In genomic region chr10:86151613-86152012, GRCh38 we compare ENCODE assay signal across 24 cellular contexts.
"Had no signal": no experiment of that assay in that cellular context is flagged by ENCODE, and none has a peak within 500 bp of the region (broad histone marks: within the 10 kb centered on the region; RNA-seq: fewer than 3 reads in every experiment).

No MANE protein-coding gene starts in this region.

- H3K4me2 ChIP-seq: hepatocyte had no signal

- DNase-seq: caudate nucleus; cerebellar nuclear complex; dermis blood vessel endothelial cell; dorsolateral prefrontal cortex; effector CD4-positive, alpha-beta T cell; effector memory CD4-positive, alpha-beta T cell; foreskin keratinocyte; heart left ventricle; hypothalamus; immature natural killer cell; islet precursor cell; kidney; kidney glomerular epithelial cell; left lung; left ventricle myocardium superior; lower lobe of right lung; mesenchymal stem cell; mucosa of descending colon had no signal

- H3K4me1 ChIP-seq: esophagus muscularis mucosa, foreskin keratinocyte, gastroesophageal sphincter, heart left ventricle, left lung, lower lobe of right lung had no signal

- H3K27me3 ChIP-seq: dorsolateral prefrontal cortex, esophagus muscularis mucosa, foreskin keratinocyte, gastroesophageal sphincter, heart left ventricle, hepatocyte, left lung had no signal

- H3K27ac Mint-ChIP-seq: immature natural killer cell, mesothelial cell of epicardium had no signal

- H2AFZ ChIP-seq: hepatocyte had no signal

- H3K79me2 ChIP-seq: hepatocyte had no signal

- H3K36me3 ChIP-seq: esophagus muscularis mucosa, gastroesophageal sphincter, heart left ventricle, left lung, lower lobe of right lung had no signal

- H3K9me3 ChIP-seq: esophagus muscularis mucosa, gastroesophageal sphincter, heart left ventricle, left lung, lower lobe of right lung, mucosa of descending colon had no signal

- H3K4me3 ChIP-seq: coronary artery, dorsolateral prefrontal cortex, esophagus muscularis mucosa, gastroesophageal sphincter, heart left ventricle, hepatocyte, left lung, lower lobe of right lung, mucosa of descending colon had no signal

- H3K9me3 Mint-ChIP-seq: central memory CD8-positive, alpha-beta T cell; immature natural killer cell; mesothelial cell of epicardium had no signal

- ATAC-seq: foreskin keratinocyte, gastroesophageal sphincter, left lung, left ventricle myocardium superior, lower lobe of right lung, mucosa of descending colon had no signal

- H3K4me1 Mint-ChIP-seq: central memory CD8-positive, alpha-beta T cell; immature natural killer cell; mesothelial cell of epicardium had no signal

- H3K27ac ChIP-seq: coronary artery, dorsolateral prefrontal cortex, esophagus muscularis mucosa, foreskin keratinocyte, gastroesophageal sphincter, heart left ventricle, hepatocyte, left lung, lower lobe of right lung had no signal

- H3K4me3 Mint-ChIP-seq: central memory CD8-positive, alpha-beta T cell; immature natural killer cell; mesothelial cell of epicardium had no signal
